ENCODE assay signal across 15 cellular contexts in genomic region chr2:216159161-216159560, GRCh38.
"Had no signal": no experiment of that assay in that cellular context is flagged by ENCODE, and none has a peak within 500 bp of the region (broad histone marks: within the 10 kb centered on the region; RNA-seq: fewer than 3 reads in every experiment).

No MANE protein-coding gene starts in this region.

- H3K27me3 Mint-ChIP-seq: activated CD8-positive, alpha-beta memory T cell treated with anti-CD3 and anti-CD28 coated beads, Interleukin-2, amount 10 ng/mL, durations not matched to agents 7 days and 5 days; stimulated activated naive CD8-positive, alpha-beta T cell treated with anti-CD3 and anti-CD28 coated beads, Interleukin-15, Interleukin-2, amounts not matched to agents 100 ng/mL and 50 ng/mL, for 24 hours had no signal

- ATAC-seq: activated CD8-positive, alpha-beta memory T cell treated with anti-CD3 and anti-CD28 coated beads, Interleukin-2, amount 10 ng/mL, durations not matched to agents 7 days and 5 days; foreskin keratinocyte; pancreas; SK-N-SH treated with all-trans-retinoic acid at 6 μM for 48 hours had no signal

- H3K9me3 Mint-ChIP-seq: activated naive CD4-positive, alpha-beta T cell treated with anti-CD3 and anti-CD28 coated beads for 36 hours; stimulated activated naive CD8-positive, alpha-beta T cell treated with anti-CD3 and anti-CD28 coated beads, Interleukin-15, Interleukin-2, amounts not matched to agents 100 ng/mL and 50 ng/mL, for 24 hours had no signal

- DNase-seq: activated CD4-positive, alpha-beta T cell treated with anti-CD3 and anti-CD28 coated beads, Interleukin-2, amount 50 U/mL, for 1 hour; activated CD8-positive, alpha-beta memory T cell treated with anti-CD3 and anti-CD28 coated beads, Interleukin-2, amount 10 ng/mL, durations not matched to agents 7 days and 5 days; activated naive CD4-positive, alpha-beta T cell treated with anti-CD3 and anti-CD28 coated beads for 36 hours; caudate nucleus; effector memory CD4-positive, alpha-beta T cell; foreskin keratinocyte; head of caudate nucleus; left ventricle myocardium inferior; mesendoderm; pancreas; stimulated activated CD4-positive, alpha-beta T cell treated with anti-CD3 and anti-CD28 coated beads, Interleukin-4, amount 100 ng/mL, for 1 hour; stimulated activated CD8-positive, alpha-beta memory T cell treated with anti-CD3 and anti-CD28 coated beads, Interleukin-4, amount 100 ng/mL, for 48 hours; testis had no signal

- H3K27ac Mint-ChIP-seq: activated CD8-positive, alpha-beta memory T cell treated with anti-CD3 and anti-CD28 coated beads, Interleukin-2, amount 10 ng/mL, durations not matched to agents 7 days and 5 days; activated naive CD4-positive, alpha-beta T cell treated with anti-CD3 and anti-CD28 coated beads for 36 hours had no signal

- H3K4me3 Mint-ChIP-seq: activated CD8-positive, alpha-beta memory T cell treated with anti-CD3 and anti-CD28 coated beads, Interleukin-2, amount 10 ng/mL, durations not matched to agents 7 days and 5 days; activated naive CD4-positive, alpha-beta T cell treated with anti-CD3 and anti-CD28 coated beads for 36 hours; stimulated activated naive CD8-positive, alpha-beta T cell treated with anti-CD3 and anti-CD28 coated beads, Interleukin-15, Interleukin-2, amounts not matched to agents 100 ng/mL and 50 ng/mL, for 24 hours had no signal
